In the genomic region with DNA sequence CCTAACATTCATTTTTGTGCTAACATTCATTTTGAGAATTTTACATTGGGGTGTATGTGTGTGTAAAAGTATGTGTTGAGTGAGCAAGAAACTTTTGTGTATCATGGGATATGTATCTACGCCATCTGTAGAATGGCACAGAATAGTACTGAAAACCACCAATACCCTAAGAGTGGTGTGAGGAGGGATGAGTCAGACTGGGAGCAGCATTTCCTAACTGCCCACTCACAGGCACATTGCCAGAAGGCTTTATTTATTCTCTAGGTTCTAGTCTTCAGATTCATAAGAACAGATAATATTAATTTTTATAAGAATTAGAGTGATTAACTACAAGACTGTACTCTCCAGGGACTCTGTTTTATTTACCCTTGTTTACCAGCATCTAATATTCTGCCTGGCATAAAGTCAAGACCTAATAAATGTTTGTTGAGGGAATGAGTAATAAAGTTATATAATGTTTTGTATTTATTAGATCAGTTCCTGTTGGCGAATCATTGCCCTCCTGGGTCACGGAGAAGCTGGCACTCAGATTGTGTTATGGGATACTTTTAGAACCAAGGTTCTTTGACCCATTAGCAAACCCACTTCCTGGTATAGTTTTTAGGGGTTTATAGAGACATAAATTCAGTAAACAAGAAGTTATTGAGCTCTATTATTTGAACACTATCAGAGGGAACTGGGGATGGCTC, we compare ENCODE assay signal across 1 cellular context.
A peak's percentile ranks its signal among the peaks of the same experiment; 100 is the strongest.
TF ChIP-seq lines count a peak whose summit lies in the region.

No MANE protein-coding gene starts in this region.

TF ChIP-seq in HCT116, 20 proteins besides CTCF, POLR2A, EP300 and RAD21 (continued from another document):
- TF ChIP-seq ZBTB33 (IDR thresholded peaks at IDR 0.05; ENCODE audit: extremely low read depth, insufficient replicate concordance, low read length), result no peak
- peak; percentile 74 for TF ChIP-seq EGR1 (IDR thresholded peaks at IDR 0.05; ENCODE audit: low read depth)
- TF ChIP-seq ZFX (IDR thresholded peaks at IDR 0.05), result no peak
- TF ChIP-seq, protein P1, sequence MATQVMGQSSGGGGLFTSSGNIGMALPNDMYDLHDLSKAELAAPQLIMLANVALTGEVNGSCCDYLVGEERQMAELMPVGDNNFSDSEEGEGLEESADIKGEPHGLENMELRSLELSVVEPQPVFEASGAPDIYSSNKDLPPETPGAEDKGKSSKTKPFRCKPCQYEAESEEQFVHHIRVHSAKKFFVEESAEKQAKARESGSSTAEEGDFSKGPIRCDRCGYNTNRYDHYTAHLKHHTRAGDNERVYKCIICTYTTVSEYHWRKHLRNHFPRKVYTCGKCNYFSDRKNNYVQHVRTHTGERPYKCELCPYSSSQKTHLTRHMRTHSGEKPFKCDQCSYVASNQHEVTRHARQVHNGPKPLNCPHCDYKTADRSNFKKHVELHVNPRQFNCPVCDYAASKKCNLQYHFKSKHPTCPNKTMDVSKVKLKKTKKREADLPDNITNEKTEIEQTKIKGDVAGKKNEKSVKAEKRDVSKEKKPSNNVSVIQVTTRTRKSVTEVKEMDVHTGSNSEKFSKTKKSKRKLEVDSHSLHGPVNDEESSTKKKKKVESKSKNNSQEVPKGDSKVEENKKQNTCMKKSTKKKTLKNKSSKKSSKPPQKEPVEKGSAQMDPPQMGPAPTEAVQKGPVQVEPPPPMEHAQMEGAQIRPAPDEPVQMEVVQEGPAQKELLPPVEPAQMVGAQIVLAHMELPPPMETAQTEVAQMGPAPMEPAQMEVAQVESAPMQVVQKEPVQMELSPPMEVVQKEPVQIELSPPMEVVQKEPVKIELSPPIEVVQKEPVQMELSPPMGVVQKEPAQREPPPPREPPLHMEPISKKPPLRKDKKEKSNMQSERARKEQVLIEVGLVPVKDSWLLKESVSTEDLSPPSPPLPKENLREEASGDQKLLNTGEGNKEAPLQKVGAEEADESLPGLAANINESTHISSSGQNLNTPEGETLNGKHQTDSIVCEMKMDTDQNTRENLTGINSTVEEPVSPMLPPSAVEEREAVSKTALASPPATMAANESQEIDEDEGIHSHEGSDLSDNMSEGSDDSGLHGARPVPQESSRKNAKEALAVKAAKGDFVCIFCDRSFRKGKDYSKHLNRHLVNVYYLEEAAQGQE (IDR thresholded peaks at IDR 0.05; ENCODE audit: low read depth), result no peak
- peak; percentile 48; the same call in 1 of the 2 replicates for TF ChIP-seq SP1 (IDR thresholded peaks at IDR 0.05; ENCODE audit: low read depth)
- TF ChIP-seq FOSL1 (IDR thresholded peaks at IDR 0.05; ENCODE audit: low read depth), result peak; percentile 65
- no peak for TF ChIP-seq CEBPB (IDR thresholded peaks at IDR 0.05; ENCODE audit: low read depth)
